Comparison of ENCODE assay signal across 8 cellular contexts in genomic region chr1:225923692-225924555, GRCh38. TPM values are rescaled to one million over a fixed set of nuclear protein-coding genes. Genes with fewer than 3 reads are reported as not detected.
DNase-seq lines count a peak whose midpoint lies in the region; ATAC-seq, FAIRE-seq and TF ChIP-seq lines count a peak whose summit lies in the region.

TSS of gene PYCR2 (minus strand) at chr1:225924250. CDS start at chr1:225924110, 140 bp downstream.

- TF ChIP-seq EP300 in H1 (IDR thresholded peaks at IDR 0.05; ENCODE audit: borderline replicate concordance in 1 of 2, low read depth in 2 of 2, low read length in 2 of 2), result no peak

- peak; percentile 99 for DNase-seq in COLO668 (lab: John Stamatoyannopoulos, UW; ENCODE audit: unreplicated experiment)
- DNase-seq in HT1080 (ENCODE audit: low read depth), result peak; percentile 97
- DNase-seq in NOMO-1 treated with DMSO at 0.1 percent for 48 hours (lab: John Stamatoyannopoulos, UW; ENCODE audit: unreplicated experiment), result peak; percentile 95
- DNase-seq in activated CD8-positive, alpha-beta memory T cell treated with anti-CD3 and anti-CD28 coated beads for 4 hours (ENCODE audit: low read depth in 2 of 2), result peak; percentile 86
- DNase-seq in H1 (ENCODE audit: low read depth in 1 of 2, low spot score in 2 of 2), result peak; percentile 88 to 92
- DNase-seq in mesenteric fat pad (ENCODE audit: low spot score), result peak; percentile 99
- DNase-seq in stimulated activated CD8-positive, alpha-beta memory T cell treated with anti-CD3 and anti-CD28 coated beads, Interleukin-15, amount 100 ng/mL, for 24 hours (ENCODE audit: low read depth), result peak; percentile 78

- H4K91ac ChIP-seq in H1 (replicated peaks; ENCODE audit: insufficient read length, low read length), result peak within 1 kb of the TSS; percentile 98

- CTCF ChIA-PET in H1 (lab: Charles Lee; ENCODE audit: partially characterized antibody), result interaction anchor here (0.8 to 5.5 kb wide), 12 partner anchors 11 to 449 kb away, joined by 3 to 27 read pairs (median 4); partner anchors contain the start of gene LEFTY2

- WGBS in H1 (ENCODE audit: extremely low coverage in 1 of 2, insufficient coverage in 1 of 2, insufficient read length in 1 of 2, insufficient replicate concordance in 2 of 2, low coverage in 1 of 2, low lambda C conversion rate in 2 of 2, missing lambda C conversion rate in 1 of 2), 2 experiments, result 1% methylated on average over 44 of the region's 80 CpGs; no CpG with 5 or more reads in 1 of the 2 experiments

- H3K23ac ChIP-seq in H1 (ENCODE audit: insufficient read length), result no peak within 1 kb of the TSS

- peak within 1 kb of the TSS; percentile 45 for H2BK120ac ChIP-seq in H1 (replicated peaks; ENCODE audit: low read depth, low read length)

- peak within 1 kb of the TSS; percentile 63 to 80 for H3K4me2 ChIP-seq in H1 (ENCODE audit: insufficient read depth in 1 of 2, low read depth in 2 of 2, low read length in 2 of 2)

- peak within 1 kb of the TSS; percentile 95 for H2BK5ac ChIP-seq in H1 (ENCODE audit: low read depth, low read length)

- H3K36me3 ChIP-seq in H1 (ENCODE audit: control insufficient read depth in 2 of 4, insufficient read depth in 4 of 4, low read length in 3 of 4), result peaks cover 9 to 34% (median 20%) of the 10 kb centered on the region in 4 experiments; a peak in 7 of 8 replicates

- peak within 1 kb of the TSS; percentile 91 to 97 (median 93) for H3K4me3 ChIP-seq in H1 (ENCODE audit: extremely low read depth in 1 of 4, insufficient read depth in 2 of 4, low read depth in 3 of 4, low read length in 4 of 4)

- peak in 1 of 3 experiments; percentile 7; a peak in 1 of 4 replicates for TF ChIP-seq CTCF in H1 (IDR thresholded peaks at IDR 0.05; ENCODE audit: control extremely low read depth in 1 of 3, insufficient read depth in 1 of 3, low read depth in 1 of 3, low read length in 3 of 3)

- H3K79me2 ChIP-seq in H1 (ENCODE audit: control insufficient read depth in 1 of 2, insufficient read depth in 2 of 2, low read length in 2 of 2), result peaks cover 5 to 15% of the 10 kb centered on the region in 2 experiments

- H4K5ac ChIP-seq in H1 (ENCODE audit: insufficient read length, low read depth, low read length), result peak within 1 kb of the TSS; percentile 92

- FAIRE-seq in H1 (lab: Jason Lieb, UNC), result no peak

- H3K4me1 ChIP-seq in H1 (replicated peaks in 1 of 4; ENCODE audit: control insufficient read depth in 3 of 4, insufficient read depth in 4 of 4, low read length in 3 of 4), result peaks cover 0 to 9% (median 5%) of the 10 kb centered on the region in 4 experiments; a peak in 4 of 7 replicates

- peak within 1 kb of the TSS; percentile 96 for H4K8ac ChIP-seq in H1 (ENCODE audit: extremely low read depth, insufficient read depth, low read length)

- H3K9ac ChIP-seq in H1 (replicated peaks in 1 of 4; ENCODE audit: extremely low read depth in 1 of 4, low read depth in 3 of 4, low read length in 3 of 4), result peak within 1 kb of the TSS; percentile 32 to 86 (median 78)

- no peak within 1 kb of the TSS for H2BK20ac ChIP-seq in H1 (ENCODE audit: low read length)

- H2BK12ac ChIP-seq in H1 (ENCODE audit: low read depth, low read length), result 0 out of 2 replicates have a peak within 1 kb of the TSS, but pooled peaks have one; percentile 50

- peak within 1 kb of the TSS; percentile 80 for H3K4ac ChIP-seq in H1 (replicated peaks; ENCODE audit: insufficient read length, low read depth, low read length)

- no peak; a peak in 1 of 4 replicates for TF ChIP-seq RAD21 in H1 (IDR thresholded peaks at IDR 0.05 in 1 of 2, conservative IDR thresholded peaks at IDR 0.05 in 1 of 2; ENCODE audit: low read depth in 2 of 2, low read length in 2 of 2)

- H3K14ac ChIP-seq in H1 (ENCODE audit: insufficient read length), result no peak within 1 kb of the TSS

- H3K18ac ChIP-seq in H1 (ENCODE audit: extremely low read depth, low read length), result peak within 1 kb of the TSS; percentile 95

- peak within 1 kb of the TSS; percentile 69 for H3K27ac ChIP-seq in H1 (ENCODE audit: low read depth, low read length)

- peaks cover 11% of the 10 kb centered on the region for H3K79me1 ChIP-seq in H1 (ENCODE audit: low read depth, low read length)

- H3K56ac ChIP-seq in H1 (replicated peaks; ENCODE audit: insufficient read length, low read depth, low read length), result peak within 1 kb of the TSS; percentile 93

- POLR2A ChIA-PET in H1 (lab: Charles Lee; ENCODE audit: partially characterized antibody), result interaction anchor here (0.6 to 2.9 kb wide), 23 partner anchors 9 to 219 kb away, joined by 3 to 16 read pairs (median 3); partner anchors contain the start of genes EPHX1, H3-3A, LEFTY2 and SRP9

- H3K27me3 ChIP-seq in H1 (replicated peaks in 1 of 4; ENCODE audit: control insufficient read depth in 3 of 4, extremely low read depth in 1 of 4, insufficient read depth in 3 of 4, low read length in 3 of 4), result no peaks in the 10 kb centered on the region

- no peaks in the 10 kb centered on the region for H3K9me3 ChIP-seq in H1 (ENCODE audit: insufficient read depth in 2 of 2, low read depth in 1 of 2, low read length in 1 of 2)

- H2AK5ac ChIP-seq in H1 (ENCODE audit: low read depth, low read length), result 0 out of 2 replicates have a peak within 1 kb of the TSS, but pooled peaks have one; percentile 6

- H4K20me1 ChIP-seq in H1 (replicated peaks in 1 of 2; ENCODE audit: control insufficient read depth in 1 of 2, insufficient read depth in 2 of 2, low read length in 2 of 2), result peaks cover 3 to 4% of the 10 kb centered on the region in 2 experiments

- peak; percentile 97 for ATAC-seq in GM21360 (IDR thresholded peaks at IDR 0.05; ENCODE audit: unreplicated experiment)

- H2AFZ ChIP-seq in H1 (ENCODE audit: low read length), result no peak within 1 kb of the TSS

- H3K23me2 ChIP-seq in H1 (ENCODE audit: low read depth, low read length), result peaks cover 4% of the 10 kb centered on the region

- H2BK15ac ChIP-seq in H1 (ENCODE audit: low read length), result peak within 1 kb of the TSS; percentile 88; the same call in 1 of the 2 replicates

- TF ChIP-seq POLR2A in H1 (IDR thresholded peaks at IDR 0.05; ENCODE audit: control extremely low read depth in 1 of 2, low read depth in 2 of 2, low read length in 2 of 2), result peak in 1 of 2 experiments; percentile 87; a peak in 2 of 3 replicates

TF ChIP-seq in H1, 55 proteins besides CTCF, POLR2A, EP300 and RAD21 (continues in another document):
- TF ChIP-seq KDM4A (IDR thresholded peaks at IDR 0.05; ENCODE audit: low read depth, low read length, severe bottlenecking) (peak; percentile 84), TEAD4 (IDR thresholded peaks at IDR 0.05; ENCODE audit: low read depth, low read length) (0 out of 2 replicates have a peak, but pooled peaks have one; percentile 40), ATF3 (IDR thresholded peaks at IDR 0.05; ENCODE audit: insufficient read depth, low read depth, low read length) (0 out of 2 replicates have a peak, but pooled peaks have one; percentile 51), CTBP2 (IDR thresholded peaks at IDR 0.05; ENCODE audit: borderline replicate concordance, insufficient read depth, insufficient read length, low read length) (no peak), TBP (IDR thresholded peaks at IDR 0.05; ENCODE audit: low read depth, low read length) (peak; percentile 83), RBBP5 (IDR thresholded peaks at IDR 0.05; ENCODE audit: borderline replicate concordance, low read depth, low read length) (peak; percentile 83), CREB1 (IDR thresholded peaks at IDR 0.05) (peak; percentile 45; the same call in 1 of the 2 replicates), YY1 (IDR thresholded peaks at IDR 0.05; ENCODE audit: low read depth, low read length) (peak; percentile 65; the same call in 1 of the 2 replicates), SP2 (IDR thresholded peaks at IDR 0.05; ENCODE audit: low read length) (peak; percentile 43; the same call in 1 of the 2 replicates), USF2 (IDR thresholded peaks at IDR 0.05; ENCODE audit: low read length) (peak; percentile 90), JUN (IDR thresholded peaks at IDR 0.05; ENCODE audit: low read depth, low read length) (0 out of 2 replicates have a peak, but pooled peaks have one; percentile 13), TAF1 (IDR thresholded peaks at IDR 0.05; ENCODE audit: low read depth, low read length) (peak; percentile 85), ASH2L (IDR thresholded peaks at IDR 0.05; ENCODE audit: low read length) (peak; percentile 89), SP1 (IDR thresholded peaks at IDR 0.05; ENCODE audit: low read depth, low read length) (peak; percentile 88), FOSL1 (IDR thresholded peaks at IDR 0.05; ENCODE audit: insufficient read depth, low read depth, low read length) (no peak), KDM1A (IDR thresholded peaks at IDR 0.05; ENCODE audit: borderline replicate concordance, low read length) (no peak), SIRT6 (IDR thresholded peaks at IDR 0.05; ENCODE audit: low read length) (no peak), BACH1 (IDR thresholded peaks at IDR 0.05; ENCODE audit: low read length) (no peak), BCL11A (IDR thresholded peaks at IDR 0.05; ENCODE audit: low read depth in 2 of 2, low read length in 2 of 2) (no peak)

RNA-seq across cellular contexts. Expression of gene PYCR2, which starts in this region (rescaled TPM):
- total RNA-seq in HT1080 (2014; rRNA removed; shearing (Covaris generic)), result 64.1 and 65.9 TPM in 2 replicates
- polyA plus RNA-seq in HT1080 (2015; cell fraction: cytosol; rRNA removed), result 105 and 117 TPM in 2 replicates
- 152 and 167 TPM in 2 replicates for polyA plus RNA-seq in HT1080 (2015; cell fraction: nucleus; rRNA removed)
- total RNA-seq in H1 (2021; fragmentation: NEBNext Ultra II Directional; extraction: Animal tissue kit (Norgen Biotek cat#: 25700)), result 84.3 and 84.6 TPM in 2 replicates
- 79.3 and 96.6 TPM in 2 replicates for polyA plus RNA-seq in H1 (2011; rRNA removed)
- polyA plus RNA-seq in H1 (2011; cell fraction: cytosol; rRNA removed), result 96.5 TPM
- polyA plus RNA-seq in H1 (2011; cell fraction: nucleus; rRNA removed), result 96.7 TPM
- 63.1 to 84.9 TPM (median 76.1 TPM) in 4 replicates for polyA plus RNA-seq in H1 (2012, experiment 1 of 2)
- 59.4 TPM for polyA plus RNA-seq in H1 (2012, experiment 2 of 2)
- polyA plus RNA-seq in H1 (2013, experiment 1 of 2), result 113 TPM
- 115 TPM for polyA plus RNA-seq in H1 (2013, experiment 2 of 2)
- polyA minus RNA-seq in H1 (2011; rRNA and poly(A)+ RNA removed), result 41.8 and 68.7 TPM in 2 replicates
- 22.0 TPM for polyA minus RNA-seq in H1 (2011; cell fraction: cytosol; rRNA and poly(A)+ RNA removed)
- polyA minus RNA-seq in H1 (2011; cell fraction: nucleus; rRNA and poly(A)+ RNA removed), result 26.9 TPM
- 48.9 TPM for total RNA-seq in mesenteric fat pad

Comparison
In these comparisons a context has a peak if more than half of its experiments do, and no peak if none do; other contexts are left out.
1. Peak in every context shown above with its lines: DNase-seq, ATAC-seq, H3K4me3 ChIP-seq and H3K27ac ChIP-seq.